In genomic region chr13:49388256-49388655, GRCh38 we compare ENCODE assay signal across 23 cellular contexts. TPM values are rescaled to one million over a fixed set of nuclear protein-coding genes. Genes with fewer than 3 reads are reported as not detected.
DNase-seq lines count a peak whose midpoint lies in the region; ATAC-seq, FAIRE-seq and TF ChIP-seq lines count a peak whose summit lies in the region.
"Had no signal": no experiment of that assay in that cellular context is flagged by ENCODE, and none has a peak within 500 bp of the region (broad histone marks: within the 10 kb centered on the region; RNA-seq: fewer than 3 reads in every experiment).

No MANE protein-coding gene starts in this region.

- no peak overlapping the region for H3K18ac ChIP-seq in H1 (ENCODE audit: extremely low read depth, low read length)

- no peak for TF ChIP-seq EP300 in H1 (IDR thresholded peaks at IDR 0.05; ENCODE audit: borderline replicate concordance in 1 of 2, low read depth in 2 of 2, low read length in 2 of 2)

- no peak overlapping the region for H2BK120ac ChIP-seq in H1 (replicated peaks; ENCODE audit: low read depth, low read length)

- no peak overlapping the region for H4K5ac ChIP-seq in H1 (ENCODE audit: insufficient read length, low read depth, low read length)

- no peak overlapping the region for H3K14ac ChIP-seq in H1 (ENCODE audit: insufficient read length)

- H3K27me3 ChIP-seq in H1 (replicated peaks in 1 of 4; ENCODE audit: control insufficient read depth in 3 of 4, extremely low read depth in 1 of 4, insufficient read depth in 3 of 4, low read length in 3 of 4) (peaks cover 0 to 2% (median 0%) of the 10 kb centered on the region in 4 experiments; a peak in 1 of 7 replicates), upper lobe of right lung (no peaks in the 10 kb centered on the region)
- no peaks in the 10 kb centered on the region for H3K27me3 ChIP-seq in effector memory CD4-positive, alpha-beta T cell (replicated peaks; ENCODE audit: control insufficient read depth, insufficient read depth, low read length, poor library complexity, severe bottlenecking)
- H3K27me3 ChIP-seq: BLaER1 had no signal

- H2BK12ac ChIP-seq in H1 (ENCODE audit: low read depth, low read length) = no peak overlapping the region

- intact Hi-C loops in upper lobe of right lung (cut with DNase I) = no loop called here

- no peak overlapping the region for H2BK20ac ChIP-seq in H1 (ENCODE audit: low read length)

- H3K23me2 ChIP-seq in H1 (ENCODE audit: low read depth, low read length) = no peaks in the 10 kb centered on the region

- CTCF ChIA-PET in HEK293 (lab: Yijun Ruan, JAX) = no interaction called here
- CTCF ChIA-PET in H1 (lab: Charles Lee; ENCODE audit: partially characterized antibody) = no interaction called here

- H2BK15ac ChIP-seq in H1 (ENCODE audit: low read length) = no peak overlapping the region

- H2AK5ac ChIP-seq in H1 (ENCODE audit: low read depth, low read length) = no peak overlapping the region

- ATAC-seq in HG02852 (IDR thresholded peaks at IDR 0.05; ENCODE audit: unreplicated experiment) = no peak
- no peak for ATAC-seq in HG03432 (IDR thresholded peaks at IDR 0.05; ENCODE audit: unreplicated experiment)
- ATAC-seq in upper lobe of right lung = no peak
- ATAC-seq: CD8-positive, alpha-beta T cell; GM12878 had no signal

- no peaks in the 10 kb centered on the region for H4K20me1 ChIP-seq in H1 (replicated peaks in 1 of 2; ENCODE audit: control insufficient read depth in 1 of 2, insufficient read depth in 2 of 2, low read length in 2 of 2)
- H4K20me1 ChIP-seq: BLaER1 had no signal

- no peaks in the 10 kb centered on the region for H3K9me3 ChIP-seq in HEK293 (ENCODE audit: control insufficient read depth, insufficient read depth, low read depth, low read length)
- H3K9me3 ChIP-seq in H1 (ENCODE audit: insufficient read depth in 2 of 2, low read depth in 1 of 2, low read length in 1 of 2) = no peaks in the 10 kb centered on the region
- no peaks in the 10 kb centered on the region for H3K9me3 ChIP-seq in upper lobe of right lung
- no peaks in the 10 kb centered on the region for H3K9me3 ChIP-seq in effector memory CD4-positive, alpha-beta T cell (ENCODE audit: control insufficient read depth, low read length)
- H3K9me3 ChIP-seq: HAP-1 had no signal

- TF ChIP-seq CTCF in HEK293 (tag by site-specific recombination; IDR thresholded peaks at IDR 0.05) (no peak), H1 (IDR thresholded peaks at IDR 0.05; ENCODE audit: control extremely low read depth in 1 of 3, insufficient read depth in 1 of 3, low read depth in 1 of 3, low read length in 3 of 3) (no peak), upper lobe of right lung (IDR thresholded peaks at IDR 0.05) (no peak)

- H3K23ac ChIP-seq in H1 (ENCODE audit: insufficient read length) = no peak overlapping the region

- FAIRE-seq in H1 (lab: Jason Lieb, UNC) = peak; percentile 42
- FAIRE-seq: A204.1, GM12878, GM19239, H54 had no signal

- no peak overlapping the region for H2BK5ac ChIP-seq in H1 (ENCODE audit: low read depth, low read length)

- no peak overlapping the region for H3K56ac ChIP-seq in H1 (replicated peaks; ENCODE audit: insufficient read length, low read depth, low read length)

- no peaks in the 10 kb centered on the region for H3K79me2 ChIP-seq in H1 (ENCODE audit: control insufficient read depth in 1 of 2, insufficient read depth in 2 of 2, low read length in 2 of 2)

- no peak for TF ChIP-seq POLR2A in H1 (IDR thresholded peaks at IDR 0.05; ENCODE audit: control extremely low read depth in 1 of 2, low read depth in 2 of 2, low read length in 2 of 2)

- no peak overlapping the region for H4K8ac ChIP-seq in H1 (ENCODE audit: extremely low read depth, insufficient read depth, low read length)

- 42% methylated on average over 4 of the region's 4 CpGs; no CpG with 5 or more reads in 1 of the 2 experiments for WGBS in H1 (ENCODE audit: extremely low coverage in 1 of 2, insufficient coverage in 1 of 2, insufficient read length in 1 of 2, insufficient replicate concordance in 2 of 2, low coverage in 1 of 2, low lambda C conversion rate in 2 of 2, missing lambda C conversion rate in 1 of 2), 2 experiments

- H3K4me1 ChIP-seq in HEK293 (ENCODE audit: control insufficient read depth, insufficient read depth, low read length) = peaks cover 4% of the 10 kb centered on the region; the same call in 1 of the 2 replicates
- H3K4me1 ChIP-seq in H1 (replicated peaks in 1 of 4; ENCODE audit: control insufficient read depth in 3 of 4, insufficient read depth in 4 of 4, low read length in 3 of 4) = no peaks in the 10 kb centered on the region
- H3K4me1 ChIP-seq in upper lobe of right lung = no peaks in the 10 kb centered on the region
- no peaks in the 10 kb centered on the region for H3K4me1 ChIP-seq in effector memory CD4-positive, alpha-beta T cell (ENCODE audit: control insufficient read depth, insufficient read depth, low read length, poor library complexity, severe bottlenecking)
- H3K4me1 ChIP-seq: BLaER1, Caco-2 had no signal

- H3K9ac ChIP-seq in H1 (replicated peaks in 1 of 4; ENCODE audit: extremely low read depth in 1 of 4, low read depth in 3 of 4, low read length in 3 of 4) = no peak overlapping the region
- H3K9ac ChIP-seq: BLaER1, GM23248 had no signal

- TF ChIP-seq RAD21 in H1 (IDR thresholded peaks at IDR 0.05 in 1 of 2, conservative IDR thresholded peaks at IDR 0.05 in 1 of 2; ENCODE audit: low read depth in 2 of 2, low read length in 2 of 2) = no peak

- H2AFZ ChIP-seq in H1 (ENCODE audit: low read length) = no peak overlapping the region
- H2AFZ ChIP-seq: GM23248 had no signal

- H3K4me3 ChIP-seq in HEK293 (ENCODE audit: low read depth, low read length) (no peak overlapping the region), H1 (ENCODE audit: extremely low read depth in 1 of 4, insufficient read depth in 2 of 4, low read depth in 3 of 4, low read length in 4 of 4) (no peak overlapping the region), upper lobe of right lung (no peak overlapping the region)
- no peak overlapping the region for H3K4me3 ChIP-seq in effector memory CD4-positive, alpha-beta T cell (ENCODE audit: insufficient read depth, low read depth, low read length, poor library complexity, severe bottlenecking)
- H3K4me3 ChIP-seq: BLaER1, GM12878, GM23248, HAP-1 had no signal

- no peak overlapping the region for H3K4me2 ChIP-seq in H1 (ENCODE audit: insufficient read depth in 1 of 2, low read depth in 2 of 2, low read length in 2 of 2)
- H3K4me2 ChIP-seq: BLaER1 had no signal

- no peaks in the 10 kb centered on the region for H3K79me1 ChIP-seq in H1 (ENCODE audit: low read depth, low read length)

- no peak overlapping the region for H4K91ac ChIP-seq in H1 (replicated peaks; ENCODE audit: insufficient read length, low read length)

- H3K27ac ChIP-seq in HEK293 (ENCODE audit: extremely low read depth, low read depth, low read length) (no peak overlapping the region), H1 (ENCODE audit: low read depth, low read length) (no peak overlapping the region), upper lobe of right lung (no peak overlapping the region)
- H3K27ac ChIP-seq in effector memory CD4-positive, alpha-beta T cell (ENCODE audit: insufficient read depth, low read length, poor library complexity, severe bottlenecking) = no peak overlapping the region
- H3K27ac ChIP-seq: 22Rv1, BLaER1, C4-2B, GM23248 had no signal

- DNase-seq in EH (ENCODE audit: low read depth) (peak; percentile 32), RPMI7951 (ENCODE audit: low read depth) (peak; percentile 12), H1 (ENCODE audit: low read depth in 1 of 2, low spot score in 2 of 2) (no peak), upper lobe of right lung (no peak)
- no peak for DNase-seq in effector memory CD4-positive, alpha-beta T cell
- DNase-seq: Caco-2; CD4-positive, CD25-positive, alpha-beta regulatory T cell; CD8-positive, alpha-beta T cell; DMS153; DMS79; GDM1; GM23248 had no signal

- no peak overlapping the region for H3K4ac ChIP-seq in H1 (replicated peaks; ENCODE audit: insufficient read length, low read depth, low read length)

- H3K36me3 ChIP-seq in HEK293 (ENCODE audit: control insufficient read depth in 2 of 2, insufficient read depth in 1 of 2, low read length in 2 of 2) = no peaks in the 10 kb centered on the region
- no peaks in the 10 kb centered on the region for H3K36me3 ChIP-seq in H1 (ENCODE audit: control insufficient read depth in 2 of 4, insufficient read depth in 4 of 4, low read length in 3 of 4)
- H3K36me3 ChIP-seq in upper lobe of right lung = no peaks in the 10 kb centered on the region
- H3K36me3 ChIP-seq in effector memory CD4-positive, alpha-beta T cell (ENCODE audit: control insufficient read depth, insufficient read depth, low read length) = no peaks in the 10 kb centered on the region
- H3K36me3 ChIP-seq: BLaER1, HAP-1 had no signal

- POLR2A ChIA-PET in HEK293 (lab: Yijun Ruan, JAX) = no interaction called here
- POLR2A ChIA-PET in H1 (lab: Charles Lee; ENCODE audit: partially characterized antibody) = no interaction called here

TF ChIP-seq in HEK293, 187 proteins besides CTCF, POLR2A, EP300 and RAD21 (continues in another document):
- TF ChIP-seq ZFP37 (tag by site-specific recombination; IDR thresholded peaks at IDR 0.05) = no peak
- TF ChIP-seq FEZF1 (tag by site-specific recombination; IDR thresholded peaks at IDR 0.05) = peak; percentile 32

TF ChIP-seq in H1, 55 proteins besides CTCF, POLR2A, EP300 and RAD21 (continues in another document):
- TF ChIP-seq CREB1 (IDR thresholded peaks at IDR 0.05) = no peak

RNA-seq across cellular contexts. Expression of gene CAB39L, which starts 55.6 kb away (rescaled TPM):
- total RNA-seq in RPMI7951 (2014; rRNA removed; shearing (Covaris generic)) = 8.3 and 12.6 TPM in 2 replicates
- total RNA-seq in H1 (2021; fragmentation: NEBNext Ultra II Directional; extraction: Animal tissue kit (Norgen Biotek cat#: 25700)) = 4.1 and 4.8 TPM in 2 replicates
- 2.3 and 2.5 TPM in 2 replicates for polyA plus RNA-seq in H1 (2011; rRNA removed)
- polyA plus RNA-seq in H1 (2011; cell fraction: cytosol; rRNA removed) = 3.6 TPM
- polyA plus RNA-seq in H1 (2011; cell fraction: nucleus; rRNA removed) = 3.4 TPM
- polyA plus RNA-seq in H1 (2012, experiment 1 of 2) = 3.1 to 6.4 TPM (median 3.3 TPM) in 4 replicates
- polyA plus RNA-seq in H1 (2012, experiment 2 of 2) = 0.30 TPM
- 3.5 TPM for polyA plus RNA-seq in H1 (2013, experiment 1 of 2)
- 3.5 TPM for polyA plus RNA-seq in H1 (2013, experiment 2 of 2)
- 5.9 and 7.3 TPM in 2 replicates for polyA minus RNA-seq in H1 (2011; rRNA and poly(A)+ RNA removed)
- polyA minus RNA-seq in H1 (2011; cell fraction: cytosol; rRNA and poly(A)+ RNA removed) = 3.4 TPM
- 6.8 TPM for polyA minus RNA-seq in H1 (2011; cell fraction: nucleus; rRNA and poly(A)+ RNA removed)
- total RNA-seq in upper lobe of right lung = 18.0 TPM

RNA-seq across cellular contexts. Expression of gene SETDB2, which starts 55.8 kb away (rescaled TPM):
- total RNA-seq in RPMI7951 (2014; rRNA removed; shearing (Covaris generic)) = 4.8 and 5.5 TPM in 2 replicates
- total RNA-seq in H1 (2021; fragmentation: NEBNext Ultra II Directional; extraction: Animal tissue kit (Norgen Biotek cat#: 25700)) = 5.4 and 6.1 TPM in 2 replicates
- 0.80 and 1.2 TPM in 2 replicates for polyA plus RNA-seq in H1 (2011; rRNA removed)
- 1.8 TPM for polyA plus RNA-seq in H1 (2011; cell fraction: cytosol; rRNA removed)
- 1.6 TPM for polyA plus RNA-seq in H1 (2011; cell fraction: nucleus; rRNA removed)
- polyA plus RNA-seq in H1 (2012, experiment 1 of 2) = 1.6 to 3.7 TPM (median 2.3 TPM) in 4 replicates
- 0.22 TPM for polyA plus RNA-seq in H1 (2012, experiment 2 of 2)
- polyA plus RNA-seq in H1 (2013, experiment 1 of 2) = 3.7 TPM
- polyA plus RNA-seq in H1 (2013, experiment 2 of 2) = 3.3 TPM
- 1.9 and 3.5 TPM in 2 replicates for polyA minus RNA-seq in H1 (2011; rRNA and poly(A)+ RNA removed)
- 3.2 TPM for polyA minus RNA-seq in H1 (2011; cell fraction: cytosol; rRNA and poly(A)+ RNA removed)
- polyA minus RNA-seq in H1 (2011; cell fraction: nucleus; rRNA and poly(A)+ RNA removed) = 6.2 TPM
- total RNA-seq in upper lobe of right lung = 18.1 TPM

Comparison
In these comparisons a context has a peak if more than half of its experiments do, and no peak if none do; other contexts are left out.
1. DNase-seq: peak in EH (single experiment) and RPMI7951 (single experiment); none in H1 (0 of 2), upper lobe of right lung (single experiment) and effector memory CD4-positive, alpha-beta T cell (0 of 3).